11 cellular contexts compared by ENCODE assay signal in the genomic region with DNA sequence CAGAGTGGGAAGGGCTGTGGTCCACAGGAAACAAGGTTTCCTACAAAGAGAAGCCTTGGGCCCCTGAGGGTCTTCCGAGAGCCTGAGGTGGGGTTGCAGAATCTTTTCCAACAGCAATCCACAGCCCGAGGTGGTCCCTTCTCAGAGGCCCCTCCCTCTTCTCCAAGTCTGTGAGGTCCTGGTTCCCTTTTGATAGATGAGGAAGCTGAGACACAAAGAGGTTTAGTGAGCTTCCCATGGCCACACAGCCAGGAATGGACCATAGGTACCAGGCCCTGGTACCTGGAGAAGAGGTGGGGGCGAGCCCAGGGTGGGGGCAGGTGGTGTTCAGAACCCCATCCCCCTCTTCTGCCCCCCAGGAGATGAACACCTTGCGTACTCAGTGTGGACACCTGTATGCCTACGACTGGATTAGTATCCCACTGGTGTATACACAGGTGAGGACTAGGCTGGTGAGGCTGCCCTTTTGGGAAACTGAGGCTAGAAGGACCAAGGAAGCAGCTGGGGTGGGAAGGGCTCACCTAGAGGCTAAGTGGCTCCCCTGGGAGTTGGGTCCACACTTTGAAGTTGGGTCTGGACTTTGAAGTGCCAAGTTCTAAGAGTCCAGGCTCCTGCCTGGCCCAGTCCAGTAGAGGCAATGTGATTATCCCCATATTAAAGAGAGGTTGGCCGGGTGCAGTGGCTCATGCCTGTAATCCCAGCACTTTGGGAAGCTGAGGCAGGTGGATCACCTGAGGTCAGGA. TPM values are rescaled to one million over a fixed set of nuclear protein-coding genes. Genes with fewer than 3 reads are reported as not detected.
"Had no signal": no experiment of that assay in that cellular context is flagged by ENCODE, and none has a peak within 500 bp of the region (broad histone marks: within the 10 kb centered on the region; RNA-seq: fewer than 3 reads in every experiment).

No MANE protein-coding gene starts in this region.

- H3K4me3 Mint-ChIP-seq: activated naive CD4-positive, alpha-beta T cell treated with anti-CD3 and anti-CD28 coated beads, Interleukin-2, amount 10 ng/mL, durations not matched to agents 7 days and 5 days; T-helper 2 cell treated with Interferon-gamma antibody and Interleukin-4, amounts not matched to agents 5 μg/mL and 100 μg/mL, for 36 hours had no signal

- H3K4me1 Mint-ChIP-seq: nephron had no signal

- H3K27ac ChIP-seq: adrenal gland, colonic mucosa, foreskin keratinocyte, tibial artery had no signal

- H3K4me1 ChIP-seq: foreskin keratinocyte had no signal

- H3K27ac Mint-ChIP-seq: activated naive CD4-positive, alpha-beta T cell treated with anti-CD3 and anti-CD28 coated beads, Interleukin-2, amount 10 ng/mL, durations not matched to agents 7 days and 5 days; activated T-helper 17 cell treated with anti-CD3 and anti-CD28 coated beads, Interleukin-2, amount 50 U/mL, for 72 hours; T-helper 2 cell treated with Interferon-gamma antibody and Interleukin-4, amounts not matched to agents 5 μg/mL and 100 μg/mL, for 36 hours had no signal

- H3K36me3 Mint-ChIP-seq: activated naive CD4-positive, alpha-beta T cell treated with anti-CD3 and anti-CD28 coated beads, Interleukin-2, amount 10 ng/mL, durations not matched to agents 7 days and 5 days had no signal

- H3K27me3 ChIP-seq: adrenal gland, colonic mucosa had no signal

- DNase-seq: activated CD4-positive, alpha-beta T cell treated with anti-CD3 and anti-CD28 coated beads, Interleukin-2, amount 50 U/mL, for 1 hour; activated naive CD4-positive, alpha-beta T cell treated with anti-CD3 and anti-CD28 coated beads, Interleukin-2, amount 10 ng/mL, durations not matched to agents 7 days and 5 days; colonic mucosa; effector CD4-positive, alpha-beta T cell; foreskin keratinocyte had no signal

- ATAC-seq: activated T-helper 17 cell treated with anti-CD3 and anti-CD28 coated beads, Interleukin-2, amount 50 U/mL, for 72 hours; foreskin keratinocyte had no signal

- H3K9me3 ChIP-seq: adrenal gland, colonic mucosa, tibial artery had no signal

- H3K4me3 ChIP-seq: adrenal gland, colonic mucosa, tibial artery had no signal

- H3K9me3 Mint-ChIP-seq: activated naive CD4-positive, alpha-beta T cell treated with anti-CD3 and anti-CD28 coated beads, Interleukin-2, amount 10 ng/mL, durations not matched to agents 7 days and 5 days; activated T-helper 17 cell treated with anti-CD3 and anti-CD28 coated beads, Interleukin-2, amount 50 U/mL, for 72 hours; nephron; T-helper 2 cell treated with Interferon-gamma antibody and Interleukin-4, amounts not matched to agents 5 μg/mL and 100 μg/mL, for 36 hours had no signal

- H3K36me3 ChIP-seq: adrenal gland, colonic mucosa had no signal

RNA-seq across cellular contexts. Expression of a gene that starts 7.0 kb away (rescaled TPM):
- total RNA-seq: endothelial cell of umbilical vein had no signal

RNA-seq across cellular contexts. Expression of a gene that starts 39.8 kb away (rescaled TPM):
- total RNA-seq: activated T-helper 17 cell treated with anti-CD3 and anti-CD28 coated beads, Interleukin-2, amount 50 U/mL, for 72 hours had no signal
